ENCODE assay signal across 28 cellular contexts in genomic region chr10:132918617-132919373, GRCh38.
DNase-seq lines count a peak whose midpoint lies in the region; ATAC-seq lines count a peak whose summit lies in the region.
"Had no signal": no experiment of that assay in that cellular context is flagged by ENCODE, and none has a peak within 500 bp of the region (broad histone marks: within the 10 kb centered on the region; RNA-seq: fewer than 3 reads in every experiment).

No MANE protein-coding gene starts in this region.

- intact Hi-C loops in posterior cingulate gyrus (cut with DNase I): no loop called here

- ATAC-seq in GM18517 (IDR thresholded peaks at IDR 0.05; ENCODE audit: unreplicated experiment) (no peak), HG02884 (IDR thresholded peaks at IDR 0.05; ENCODE audit: unreplicated experiment) (no peak)
- ATAC-seq: gastrocnemius medialis; psoas muscle; stimulated activated memory B cell treated with anti-CD40 and anti-IgM and Interleukin-4, amounts not matched to agents 10 μg/mL and 1 μg/mL and 100 μg/mL, for 72 hours; WTC11 had no signal

- peak; percentile 49 for DNase-seq in NCI-H748 (lab: John Stamatoyannopoulos, UW; ENCODE audit: unreplicated experiment)
- DNase-seq in NCI-H748 treated with DMSO at 0.1 percent for 48 hours (lab: John Stamatoyannopoulos, UW): no peak
- DNase-seq in DMS79 treated with DMSO at 0.1 percent for 48 hours (lab: John Stamatoyannopoulos, UW): peak; percentile 32
- peak; percentile 21 for DNase-seq in astrocyte of the hippocampus (ENCODE audit: low read depth, low spot score)
- DNase-seq in posterior cingulate gyrus: peak in 6 of 10 donors; percentile 7 to 87 (median 53)
- no peak for DNase-seq in NCI-H226
- DNase-seq: activated CD4-positive, alpha-beta T cell treated with anti-CD3 and anti-CD28 coated beads, Interleukin-2, amount 10 ng/mL, durations not matched to agents 7 days and 5 days; activated effector memory CD4-positive, alpha-beta T cell treated with anti-CD3 and anti-CD28 coated beads, Interleukin-2, amount 50 U/mL, for 16 hours; activated naive CD8-positive, alpha-beta T cell treated with anti-CD3 and anti-CD28 coated beads for 36 hours; activated T-cell treated with anti-CD3 and anti-CD28 coated beads, Interleukin-2, amount 50 U/mL, for 1 hour; anterior cingulate cortex; Calu3; colonic mucosa; effector CD4-positive, alpha-beta T cell; gastrocnemius medialis; GM23248; HFFc6; hippocampal formation; KG1; NCI-H2029; NCI-H2227 treated with DMSO at 0.1 percent for 48 hours; NCI-H82; T1000 had no signal

Comparison
In these comparisons a context has a peak if more than half of its experiments do, and no peak if none do; other contexts are left out.
1. DNase-seq: peak in NCI-H748 (single experiment), DMS79 treated with DMSO at 0.1 percent for 48 hours (single experiment), astrocyte of the hippocampus (single experiment) and posterior cingulate gyrus (6 of 10); none in NCI-H748 treated with DMSO at 0.1 percent for 48 hours (single experiment) and NCI-H226 (single experiment).